In the genomic region with DNA sequence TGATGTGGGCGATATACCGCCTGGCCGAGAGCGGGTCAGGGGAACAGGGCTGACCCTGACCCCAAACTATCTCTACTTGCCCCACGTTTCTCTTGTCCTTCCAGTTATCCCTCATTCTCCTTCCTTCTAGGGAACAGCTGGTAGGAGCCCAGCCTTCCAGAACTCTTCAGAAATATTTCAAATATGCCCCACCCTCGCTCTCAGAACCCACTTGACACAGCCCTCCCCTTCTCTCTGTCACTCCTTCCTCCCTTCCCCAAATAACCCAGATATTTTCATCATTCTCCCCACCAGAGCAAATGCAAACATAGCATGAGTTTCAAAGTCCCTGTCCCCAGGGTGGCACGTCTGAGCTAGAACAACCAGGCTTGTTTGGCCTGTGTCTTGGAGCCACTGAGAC, we compare ENCODE assay signal across 19 cellular contexts. TPM values are rescaled to one million over a fixed set of nuclear protein-coding genes. Genes with fewer than 3 reads are reported as not detected.
DNase-seq lines count a peak whose midpoint lies in the region; TF ChIP-seq lines count a peak whose summit lies in the region.
"Had no signal": no experiment of that assay in that cellular context is flagged by ENCODE, and none has a peak within 500 bp of the region (broad histone marks: within the 10 kb centered on the region; RNA-seq: fewer than 3 reads in every experiment).

No MANE protein-coding gene starts in this region.

- POLR2A ChIA-PET in Caco-2 (lab: Charles Lee), result no interaction called here

- TF ChIP-seq CTCF in Caco-2 (IDR thresholded peaks at IDR 0.05; ENCODE audit: insufficient read depth in 1 of 2, low read depth in 1 of 2, low read length in 1 of 2, severe bottlenecking in 1 of 2, unreplicated experiment in 1 of 2) (no peak), chondrocyte (IDR thresholded peaks at IDR 0.05) (no peak), neural progenitor cell (IDR thresholded peaks at IDR 0.05) (no peak), hepatocyte (IDR thresholded peaks at IDR 0.05; ENCODE audit: poor library complexity) (no peak)

- H2AFZ ChIP-seq in neural progenitor cell (replicated peaks) (no peak overlapping the region), hepatocyte (no peak overlapping the region)

- H3K9me2 ChIP-seq in hepatocyte (replicated peaks; ENCODE audit: insufficient read depth), result no peaks in the 10 kb centered on the region

- WGBS in hepatocyte (ENCODE audit: low lambda C conversion rate, missing lambda C conversion rate), result 83% methylated on average over 7 of the region's 7 CpGs

- H3K4me3 Mint-ChIP-seq in Caco-2 (ENCODE audit: unreplicated experiment) (no peak overlapping the region), chondrocyte (ENCODE audit: unreplicated experiment) (no peak overlapping the region), neural progenitor cell (no peak overlapping the region)
- H3K4me3 Mint-ChIP-seq: H9 had no signal

- H3K27ac ChIP-seq in neural progenitor cell, result no peak overlapping the region
- H3K27ac ChIP-seq in skeletal muscle tissue (ENCODE audit: low read depth, low read length), result peak overlapping the region; percentile 97
- H3K27ac ChIP-seq in hepatocyte, result no peak overlapping the region
- H3K27ac ChIP-seq: A549 had no signal

- BruUV-seq in Caco-2 (replicated peaks; lab: Mats Ljungman, UMichigan), result no TSS peak

- H4K20me1 ChIP-seq in neural progenitor cell (ENCODE audit: low read depth) (no peaks in the 10 kb centered on the region), hepatocyte (ENCODE audit: insufficient read depth, poor library complexity, severe bottlenecking) (no peaks in the 10 kb centered on the region)

- intact Hi-C loops in Caco-2 (cut with micrococcal nuclease; ENCODE audit: unreplicated experiment), result loop anchor here (5.0 kb wide), 2 partner anchors 69 to 219 kb away; a partner anchor contains a TSS

- H3K4me1 ChIP-seq in Caco-2, result 0 out of 2 replicates have a peak, but pooled peaks cover 9% of the 10 kb centered on the region
- peaks cover 21% of the 10 kb centered on the region for H3K4me1 ChIP-seq in neural progenitor cell
- peaks cover 60 to 76% (median 64%) of the 10 kb centered on the region in 3 donors for H3K4me1 ChIP-seq in skeletal muscle tissue (ENCODE audit: control insufficient read depth in 3 of 3, insufficient read depth in 3 of 3, low read length in 3 of 3)
- H3K4me1 ChIP-seq in hepatocyte (ENCODE audit: insufficient read depth), result no peaks in the 10 kb centered on the region
- H3K4me1 ChIP-seq: BE2C had no signal

- H3K27me3 Mint-ChIP-seq in Caco-2 (ENCODE audit: insufficient read depth, unreplicated experiment) (no peaks in the 10 kb centered on the region), chondrocyte (ENCODE audit: low read depth) (peaks cover 5% of the 10 kb centered on the region), neural progenitor cell (ENCODE audit: insufficient read depth, low read depth) (peaks cover 5% of the 10 kb centered on the region)

- H3K4me1 Mint-ChIP-seq in Caco-2 (ENCODE audit: low read depth, unreplicated experiment) (peaks cover 15% of the 10 kb centered on the region), chondrocyte (ENCODE audit: low read depth) (peaks cover 8% of the 10 kb centered on the region), neural progenitor cell (peaks cover 65% of the 10 kb centered on the region)

- CTCF ChIA-PET in Caco-2 (lab: Charles Lee), result interaction anchor here (0.8 to 1.1 kb wide), 2 partner anchors 8 to 25 kb away, joined by 3 to 4 read pairs; no protein-coding TSS in a partner anchor

- H3K79me2 ChIP-seq in neural progenitor cell (ENCODE audit: low read depth) (no peaks in the 10 kb centered on the region), hepatocyte (no peaks in the 10 kb centered on the region)

- H3K4me3 ChIP-seq in Caco-2 (ENCODE audit: low read depth, low read length) (no peak overlapping the region), neural progenitor cell (no peak overlapping the region), skeletal muscle tissue (ENCODE audit: low read length in 3 of 3) (peak overlapping the region; percentile 75 to 89 (median 81)), hepatocyte (no peak overlapping the region)
- H3K4me3 ChIP-seq: A549, GM12878 had no signal

- H3K4me2 ChIP-seq in neural progenitor cell, result no peak overlapping the region
- H3K4me2 ChIP-seq in hepatocyte, result no peak overlapping the region
- H3K4me2 ChIP-seq: A549 had no signal

- H3K36me3 ChIP-seq in Caco-2 (ENCODE audit: control insufficient read depth, insufficient read depth, low read length), result no peaks in the 10 kb centered on the region
- no peaks in the 10 kb centered on the region for H3K36me3 ChIP-seq in neural progenitor cell
- peaks cover 9 to 22% (median 21%) of the 10 kb centered on the region in 3 donors for H3K36me3 ChIP-seq in skeletal muscle tissue (ENCODE audit: control insufficient read depth in 3 of 3, insufficient read depth in 3 of 3, low read length in 3 of 3)
- H3K36me3 ChIP-seq in hepatocyte (replicated peaks; ENCODE audit: insufficient read depth, low read depth), result no peaks in the 10 kb centered on the region
- H3K36me3 ChIP-seq: BE2C had no signal

- H3K9me3 ChIP-seq in Caco-2 (no peaks in the 10 kb centered on the region), neural progenitor cell (ENCODE audit: low read depth) (no peaks in the 10 kb centered on the region), skeletal muscle tissue (ENCODE audit: control insufficient read depth in 3 of 3, low read length in 3 of 3) (no peaks in the 10 kb centered on the region), hepatocyte (ENCODE audit: low read depth) (no peaks in the 10 kb centered on the region)
- H3K9me3 ChIP-seq: A549, BE2C had no signal

- H3K9ac ChIP-seq in neural progenitor cell (no peak overlapping the region), skeletal muscle tissue (ENCODE audit: low read depth in 1 of 3, low read length in 3 of 3) (peak overlapping the region; percentile 71 to 98 (median 96))

- DNase-seq in Caco-2, result peak in 1 of 2 experiments; percentile 30
- no peak for DNase-seq in chondrocyte (ENCODE audit: low spot score)
- no peak for DNase-seq in neural progenitor cell (ENCODE audit: low spot score)
- DNase-seq in stimulated activated naive CD4-positive, alpha-beta T cell treated with Interleukin-2 at 50 U/mL for 16 hours (lab: John Stamatoyannopoulos, UW), result no peak
- DNase-seq in NCI-H2196 (lab: John Stamatoyannopoulos, UW; ENCODE audit: unreplicated experiment), result no peak
- no peak for DNase-seq in activated CD4-positive, CD25-positive, alpha-beta regulatory T cell (lab: John Stamatoyannopoulos, UW)
- DNase-seq in hepatocyte (ENCODE audit: low spot score), result no peak
- DNase-seq: BE2C, DMS53, GOT3, H9 had no signal

- H3K36me3 Mint-ChIP-seq in Caco-2 (ENCODE audit: insufficient read depth, unreplicated experiment), result no peaks in the 10 kb centered on the region
- no peaks in the 10 kb centered on the region for H3K36me3 Mint-ChIP-seq in chondrocyte (ENCODE audit: low read depth)
- no peaks in the 10 kb centered on the region for H3K36me3 Mint-ChIP-seq in neural progenitor cell

- no peaks in the 10 kb centered on the region for H3F3A ChIP-seq in neural progenitor cell (ENCODE audit: low read depth)

- H3K27ac Mint-ChIP-seq in Caco-2 (ENCODE audit: unreplicated experiment) (peak overlapping the region; percentile 10), chondrocyte (ENCODE audit: unreplicated experiment) (peak overlapping the region; percentile 49), neural progenitor cell (peak overlapping the region; percentile 61)
- H3K27ac Mint-ChIP-seq: H9, IgD-negative memory B cell had no signal

- H3K27me3 ChIP-seq in Caco-2 (replicated peaks; ENCODE audit: control insufficient read depth, insufficient read depth, low read length), result no peaks in the 10 kb centered on the region
- peaks cover 27% of the 10 kb centered on the region for H3K27me3 ChIP-seq in neural progenitor cell
- no peaks in the 10 kb centered on the region for H3K27me3 ChIP-seq in skeletal muscle tissue (ENCODE audit: control insufficient read depth in 3 of 3, insufficient read depth in 3 of 3, low read length in 3 of 3)
- peaks cover 13% of the 10 kb centered on the region for H3K27me3 ChIP-seq in hepatocyte

- H3K9me3 Mint-ChIP-seq in Caco-2 (ENCODE audit: unreplicated experiment) (no peaks in the 10 kb centered on the region), chondrocyte (ENCODE audit: low read depth) (no peaks in the 10 kb centered on the region), neural progenitor cell (no peaks in the 10 kb centered on the region)
- H3K9me3 Mint-ChIP-seq: CD8-positive, alpha-beta memory T cell; H9; IgD-negative memory B cell had no signal

RNA-seq across cellular contexts. Expression of a gene that starts 1.1 kb away (rescaled TPM):
- total RNA-seq in Caco-2 (2022) (0.07 TPM in 2 replicates), chondrocyte (0.07 to 0.46 TPM (median 0.40 TPM) in 3 replicates), neural progenitor cell (ENCODE audit: low replicate concordance) (0.11 and 0.12 TPM in 2 replicates), skeletal muscle tissue (43.3 TPM), hepatocyte (0.04 TPM in 1 of 2 replicates, not detected in the other)
- not detected in 2 replicates for polyA plus RNA-seq in hepatocyte
- total RNA-seq: CD8-positive, alpha-beta memory T cell; Daoy; H9; HT1080 had no signal
- polyA plus RNA-seq: AG04450; CD8-positive, alpha-beta memory T cell; IgD-negative memory B cell had no signal

RNA-seq across cellular contexts. Expression of a gene that starts 15.8 kb away (rescaled TPM):
- total RNA-seq in Caco-2 (2022) (0.26 and 0.48 TPM in 2 replicates), chondrocyte (0.19 TPM in 1 of 3 replicates, not detected in the others), neural progenitor cell (ENCODE audit: low replicate concordance) (not detected in 2 replicates), skeletal muscle tissue (not detected), hepatocyte (not detected in 2 replicates)
- polyA plus RNA-seq in hepatocyte, result not detected in 2 replicates
- total RNA-seq: Daoy, GM12878, HT1080 had no signal
- polyA plus RNA-seq: AG04450; CD8-positive, alpha-beta memory T cell; IgD-negative memory B cell had no signal

RNA-seq across cellular contexts. Expression of a gene that starts 43.1 kb away (rescaled TPM):
- total RNA-seq in Caco-2 (2022) (111 and 125 TPM in 2 replicates), chondrocyte (56.9 to 57.3 TPM (median 57.2 TPM) in 3 replicates), neural progenitor cell (ENCODE audit: low replicate concordance) (109 and 187 TPM in 2 replicates), skeletal muscle tissue (50.1 TPM), hepatocyte (103 and 104 TPM in 2 replicates)
- 99.4 and 113 TPM in 2 replicates for polyA plus RNA-seq in hepatocyte

Comparison
In these comparisons a context has a peak if more than half of its experiments do, and no peak if none do; other contexts are left out.
1. H3K4me3 ChIP-seq: peak in skeletal muscle tissue (3 of 3); none in Caco-2 (single experiment), neural progenitor cell (single experiment) and hepatocyte (single experiment).
2. H3K27ac Mint-ChIP-seq: peak in every context shown above with its lines; median percentile 61 in neural progenitor cell; 49 in chondrocyte; 10 in Caco-2.
3. RNA of a gene that starts 1.1 kb away (total RNA-seq): 43.3 TPM in skeletal muscle tissue (single experiment); 0.07 to 0.46 TPM in chondrocyte, 0.11 to 0.12 TPM in neural progenitor cell, 0.07 TPM in Caco-2 and 0.04 TPM in hepatocyte; every median in the first group is over 10 times any median in the second.